In the genomic region with DNA sequence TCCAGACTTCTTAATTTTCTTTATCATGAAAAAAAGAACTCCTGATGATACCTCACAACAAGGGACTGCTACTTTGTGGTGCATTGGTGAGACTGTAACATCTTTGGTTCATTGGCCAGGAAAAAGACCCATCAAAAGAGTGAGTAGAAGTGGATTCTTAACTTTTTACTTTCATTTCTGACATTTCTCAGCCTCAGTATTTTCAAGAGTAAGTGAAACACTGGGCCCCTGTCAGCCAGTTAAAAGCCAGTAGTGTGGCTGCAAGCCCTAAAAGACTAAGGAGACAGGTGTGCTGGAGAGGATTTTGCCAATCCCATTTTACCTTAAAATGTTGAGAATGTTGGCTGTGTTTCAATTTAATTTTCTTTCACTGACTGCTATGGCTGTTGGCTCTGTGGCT, we compare ENCODE assay signal across 11 cellular contexts.
"Had no signal": no experiment of that assay in that cellular context is flagged by ENCODE, and none has a peak within 500 bp of the region (broad histone marks: within the 10 kb centered on the region; RNA-seq: fewer than 3 reads in every experiment).

No MANE protein-coding gene starts in this region.

- DNase-seq: activated CD4-positive, alpha-beta T cell treated with anti-CD3 and anti-CD28 coated beads, Interleukin-2, amount 50 U/mL, for 1 hour; activated naive CD8-positive, alpha-beta T cell treated with anti-CD3 and anti-CD28 coated beads for 36 hours; activated T-cell treated with anti-CD3 and anti-CD28 coated beads for 4 hours; central memory CD4-positive, alpha-beta T cell; colonic mucosa; mesenchymal stem cell; naive thymus-derived CD8-positive, alpha-beta T cell; stimulated activated CD4-positive, alpha-beta T cell treated with anti-CD3 and anti-CD28 coated beads, Interleukin-1b, Interleukin-23, amount 100 ng/mL, for 48 hours; stimulated activated naive CD8-positive, alpha-beta T cell treated with anti-CD3 and anti-CD28 coated beads, Interleukin-15, amount 100 ng/mL, for 72 hours had no signal

- H3K4me3 ChIP-seq: colonic mucosa had no signal

- H3K9me3 ChIP-seq: colonic mucosa, neutrophil had no signal

- ATAC-seq: stimulated activated naive CD8-positive, alpha-beta T cell treated with anti-CD3 and anti-CD28 coated beads, Interleukin-15, amount 100 ng/mL, for 72 hours had no signal

- H3K27me3 ChIP-seq: colonic mucosa, neutrophil had no signal

- H3K27ac ChIP-seq: colonic mucosa, neutrophil had no signal

- FAIRE-seq: endometrium had no signal

- H3K4me1 ChIP-seq: colonic mucosa had no signal

- H3K36me3 ChIP-seq: colonic mucosa, neutrophil had no signal
